ENCODE assay signal across 16 cellular contexts in the genomic region with DNA sequence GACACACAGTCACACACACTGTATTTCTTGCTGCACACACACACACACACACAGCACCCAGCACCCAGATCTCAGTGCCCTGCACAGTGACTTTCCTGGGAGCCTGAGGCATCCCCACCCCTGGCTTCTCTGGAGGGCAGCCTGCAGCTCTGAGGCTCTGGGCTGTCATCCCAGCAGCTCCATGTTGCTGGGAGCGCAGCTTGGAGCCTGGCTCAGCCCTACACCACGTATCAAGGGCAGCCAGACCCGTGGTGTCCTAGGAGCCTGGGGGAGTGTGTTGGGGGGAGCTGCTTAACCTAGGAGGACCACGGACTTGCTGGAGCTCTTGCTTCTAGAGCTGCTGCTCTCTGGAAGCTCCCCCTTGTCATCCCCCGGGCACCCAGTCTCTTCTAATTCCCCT. TPM values are rescaled to one million over a fixed set of nuclear protein-coding genes. Genes with fewer than 3 reads are reported as not detected.
DNase-seq lines count a peak whose midpoint lies in the region; ATAC-seq and TF ChIP-seq lines count a peak whose summit lies in the region.
"Had no signal": no experiment of that assay in that cellular context is flagged by ENCODE, and none has a peak within 500 bp of the region (broad histone marks: within the 10 kb centered on the region; RNA-seq: fewer than 3 reads in every experiment).

No MANE protein-coding gene starts in this region.

- peaks cover 23% of the 10 kb centered on the region for H3K4me1 Mint-ChIP-seq in stimulated activated effector memory CD8-positive, alpha-beta T cell treated with anti-CD3 and anti-CD28 coated beads, Interleukin-12 subunit alpha, Interleukin-12 subunit beta, amount 100 ng/mL, for 72 hours
- peaks cover 8% of the 10 kb centered on the region for H3K4me1 Mint-ChIP-seq in endothelial cell (ENCODE audit: unreplicated experiment)

- DNase-seq in EH (ENCODE audit: low read depth) (peak; percentile 36), ascending aorta (ENCODE audit: low spot score in 2 of 2) (no peak), NCI-H2107 (lab: John Stamatoyannopoulos, UW) (no peak), endothelial cell (ENCODE audit: low spot score) (no peak), NCI-H2081 (lab: John Stamatoyannopoulos, UW) (no peak)
- no peak for DNase-seq in stimulated activated effector memory CD8-positive, alpha-beta T cell treated with anti-CD3 and anti-CD28 coated beads, Interleukin-12 subunit alpha, Interleukin-12 subunit beta, amount 100 ng/mL, for 72 hours (ENCODE audit: low spot score in 2 of 2)
- no peak for DNase-seq in activated CD4-positive, alpha-beta T cell treated with anti-CD3 and anti-CD28 coated beads, Interleukin-2, amount 50 U/mL, for 1 hour
- DNase-seq: activated naive CD4-positive, alpha-beta T cell treated with anti-CD3 and anti-CD28 coated beads, Interleukin-2, amount 50 U/mL, for 16 hours; EL; gastrocnemius medialis; NCI-H1436 treated with DMSO at 0.1 percent for 48 hours; NCI-H748 treated with DMSO at 0.1 percent for 48 hours; SIG-M5 had no signal

- H3K36me3 Mint-ChIP-seq in stimulated activated effector memory CD8-positive, alpha-beta T cell treated with anti-CD3 and anti-CD28 coated beads, Interleukin-12 subunit alpha, Interleukin-12 subunit beta, amount 100 ng/mL, for 72 hours = peaks cover 12% of the 10 kb centered on the region
- no peaks in the 10 kb centered on the region for H3K36me3 Mint-ChIP-seq in endothelial cell (ENCODE audit: low read depth, unreplicated experiment)

- H3K27ac Mint-ChIP-seq in stimulated activated effector memory CD8-positive, alpha-beta T cell treated with anti-CD3 and anti-CD28 coated beads, Interleukin-12 subunit alpha, Interleukin-12 subunit beta, amount 100 ng/mL, for 72 hours = peak overlapping the region; percentile 67
- no peak overlapping the region for H3K27ac Mint-ChIP-seq in endothelial cell (ENCODE audit: unreplicated experiment)

- intact Hi-C loops in ascending aorta (cut with DNase I) = no loop called here

- ATAC-seq in stimulated activated effector memory CD8-positive, alpha-beta T cell treated with anti-CD3 and anti-CD28 coated beads, Interleukin-12 subunit alpha, Interleukin-12 subunit beta, amount 100 ng/mL, for 72 hours = no peak
- ATAC-seq: gastrocnemius medialis, left lobe of liver had no signal

- peak overlapping the region; percentile 83 for H3K4me3 Mint-ChIP-seq in stimulated activated effector memory CD8-positive, alpha-beta T cell treated with anti-CD3 and anti-CD28 coated beads, Interleukin-12 subunit alpha, Interleukin-12 subunit beta, amount 100 ng/mL, for 72 hours
- no peak overlapping the region for H3K4me3 Mint-ChIP-seq in endothelial cell (ENCODE audit: unreplicated experiment)

- TF ChIP-seq CTCF in ascending aorta (IDR thresholded peaks at IDR 0.05) (no peak), endothelial cell (IDR thresholded peaks at IDR 0.05; ENCODE audit: unreplicated experiment) (no peak)

- H3K36me3 ChIP-seq in ascending aorta = no peaks in the 10 kb centered on the region
- H3K36me3 ChIP-seq: gastrocnemius medialis, neutrophil had no signal

- no peaks in the 10 kb centered on the region for H3K27me3 ChIP-seq in ascending aorta
- no peaks in the 10 kb centered on the region for H3K27me3 ChIP-seq in layer of hippocampus (ENCODE audit: control insufficient read depth, insufficient read depth, low read length)

- H3K27ac ChIP-seq in ascending aorta = peak overlapping the region; percentile 97 to 100
- H3K27ac ChIP-seq in layer of hippocampus (ENCODE audit: low read depth, low read length) = peak overlapping the region; percentile 96
- H3K27ac ChIP-seq: neutrophil had no signal

- H3K4me1 ChIP-seq in ascending aorta = peaks cover 9 to 25% of the 10 kb centered on the region in 2 donors

- no peaks in the 10 kb centered on the region for H3K9me3 ChIP-seq in ascending aorta
- H3K9me3 ChIP-seq: gastrocnemius medialis, neutrophil had no signal

- H3K27me3 Mint-ChIP-seq in endothelial cell (ENCODE audit: unreplicated experiment) = peaks cover 12% of the 10 kb centered on the region

- H3K9me3 Mint-ChIP-seq in stimulated activated effector memory CD8-positive, alpha-beta T cell treated with anti-CD3 and anti-CD28 coated beads, Interleukin-12 subunit alpha, Interleukin-12 subunit beta, amount 100 ng/mL, for 72 hours = no peaks in the 10 kb centered on the region
- H3K9me3 Mint-ChIP-seq in endothelial cell (ENCODE audit: unreplicated experiment) = no peaks in the 10 kb centered on the region

- H3K4me3 ChIP-seq in ascending aorta = no peak overlapping the region

RNA-seq across cellular contexts. Expression of a gene that starts 5.2 kb away (rescaled TPM):
- total RNA-seq in ascending aorta (86.1 TPM), endothelial cell (ENCODE audit: unreplicated experiment) (5.2 TPM)

Comparison
In these comparisons a context has a peak if more than half of its experiments do, and no peak if none do; other contexts are left out.
1. RNA of a gene that starts 5.2 kb away (total RNA-seq): 86.1 TPM in ascending aorta (single experiment); 5.2 TPM in endothelial cell (single experiment); every median in the first group is over 10 times any median in the second.